ENCODE assay signal across 18 cellular contexts in genomic region chr5:62653864-62654575, GRCh38.
DNase-seq lines count a peak whose midpoint lies in the region; ATAC-seq, FAIRE-seq and TF ChIP-seq lines count a peak whose summit lies in the region.
"Had no signal": no experiment of that assay in that cellular context is flagged by ENCODE, and none has a peak within 500 bp of the region (broad histone marks: within the 10 kb centered on the region; RNA-seq: fewer than 3 reads in every experiment).

No MANE protein-coding gene starts in this region.

- 0 out of 2 replicates have a peak overlapping the region, but pooled peaks have one; percentile 11 for H2AFZ ChIP-seq in Loucy (ENCODE audit: low read length)
- H2AFZ ChIP-seq: GM23248 had no signal

- H3K36me3 ChIP-seq in Loucy (ENCODE audit: insufficient read depth, low read length): no peaks in the 10 kb centered on the region
- no peaks in the 10 kb centered on the region for H3K36me3 ChIP-seq in upper lobe of right lung
- H3K36me3 ChIP-seq: MG63 had no signal

- H3K4me2 ChIP-seq in Loucy (ENCODE audit: low read depth, low read length, poor library complexity, severe bottlenecking): no peak overlapping the region

- H4K20me1 ChIP-seq in Loucy (ENCODE audit: insufficient read depth, low read length, poor library complexity, severe bottlenecking): no peaks in the 10 kb centered on the region

- H3K9me3 ChIP-seq in Loucy (ENCODE audit: insufficient read depth, low read depth, low read length): no peaks in the 10 kb centered on the region
- H3K9me3 ChIP-seq in upper lobe of right lung: no peaks in the 10 kb centered on the region

- POLR2A ChIA-PET in activated CD8-positive, alpha-beta T cell treated with anti-CD3 and anti-CD28 coated beads, Interleukin-2, amount 10 ng/mL, durations not matched to agents 7 days and 5 days (lab: Charles Lee): no interaction called here

- H3K27me3 ChIP-seq in Loucy (ENCODE audit: insufficient read depth, low read length, poor library complexity, severe bottlenecking) (no peaks in the 10 kb centered on the region), upper lobe of right lung (no peaks in the 10 kb centered on the region)
- H3K27me3 ChIP-seq: MG63 had no signal

- intact Hi-C loops in upper lobe of right lung (cut with DNase I): no loop called here

- TF ChIP-seq CTCF in Loucy (conservative IDR thresholded peaks at IDR 0.05; ENCODE audit: low read length) (no peak), upper lobe of right lung (IDR thresholded peaks at IDR 0.05) (no peak)

- no peaks in the 10 kb centered on the region for H3K79me2 ChIP-seq in Loucy (ENCODE audit: insufficient read depth, low read length)

- no peak overlapping the region for H3K4me3 Mint-ChIP-seq in activated CD8-positive, alpha-beta T cell treated with anti-CD3 and anti-CD28 coated beads, Interleukin-2, amount 10 ng/mL, durations not matched to agents 7 days and 5 days
- no peak overlapping the region for H3K4me3 Mint-ChIP-seq in memory B cell

- no peak overlapping the region for H3K27ac ChIP-seq in upper lobe of right lung
- H3K27ac ChIP-seq: GM23248, SK-N-MC had no signal

- no peaks in the 10 kb centered on the region for H3K9me2 ChIP-seq in Loucy (replicated peaks; ENCODE audit: low read depth, low read length)

- ATAC-seq in activated CD8-positive, alpha-beta T cell treated with anti-CD3 and anti-CD28 coated beads, Interleukin-2, amount 10 ng/mL, durations not matched to agents 7 days and 5 days: no peak
- no peak for ATAC-seq in memory B cell (ENCODE audit: low read depth)
- ATAC-seq in upper lobe of right lung: no peak
- ATAC-seq: PC-3 had no signal

- H3K36me3 Mint-ChIP-seq in activated CD8-positive, alpha-beta T cell treated with anti-CD3 and anti-CD28 coated beads, Interleukin-2, amount 10 ng/mL, durations not matched to agents 7 days and 5 days (ENCODE audit: low read depth): no peaks in the 10 kb centered on the region
- peaks cover 4% of the 10 kb centered on the region for H3K36me3 Mint-ChIP-seq in memory B cell

- H3K27ac Mint-ChIP-seq in activated CD8-positive, alpha-beta T cell treated with anti-CD3 and anti-CD28 coated beads, Interleukin-2, amount 10 ng/mL, durations not matched to agents 7 days and 5 days: peak overlapping the region; percentile 1
- peak overlapping the region; percentile 0 for H3K27ac Mint-ChIP-seq in memory B cell

- no peaks in the 10 kb centered on the region for H3F3A ChIP-seq in Loucy (ENCODE audit: low read depth)

- H3K4me3 ChIP-seq in Loucy (ENCODE audit: low read length, poor library complexity, severe bottlenecking): no peak overlapping the region
- H3K4me3 ChIP-seq in upper lobe of right lung: no peak overlapping the region
- H3K4me3 ChIP-seq: GM23248, MG63, SK-N-MC had no signal

- H3K4me1 ChIP-seq in Loucy (ENCODE audit: insufficient read depth, low read length, poor library complexity, severe bottlenecking): peaks cover 24% of the 10 kb centered on the region
- H3K4me1 ChIP-seq in upper lobe of right lung: no peaks in the 10 kb centered on the region

- H3K9me3 Mint-ChIP-seq in activated CD8-positive, alpha-beta T cell treated with anti-CD3 and anti-CD28 coated beads, Interleukin-2, amount 10 ng/mL, durations not matched to agents 7 days and 5 days (ENCODE audit: insufficient read depth): peaks cover 4% of the 10 kb centered on the region
- no peaks in the 10 kb centered on the region for H3K9me3 Mint-ChIP-seq in memory B cell

- peaks cover 9% of the 10 kb centered on the region for H3K4me1 Mint-ChIP-seq in activated CD8-positive, alpha-beta T cell treated with anti-CD3 and anti-CD28 coated beads, Interleukin-2, amount 10 ng/mL, durations not matched to agents 7 days and 5 days (ENCODE audit: low read depth)
- H3K4me1 Mint-ChIP-seq in memory B cell: peaks cover 2% of the 10 kb centered on the region

- H3K27me3 Mint-ChIP-seq in activated CD8-positive, alpha-beta T cell treated with anti-CD3 and anti-CD28 coated beads, Interleukin-2, amount 10 ng/mL, durations not matched to agents 7 days and 5 days (ENCODE audit: low read depth): peaks cover 3% of the 10 kb centered on the region
- peaks cover 4% of the 10 kb centered on the region for H3K27me3 Mint-ChIP-seq in memory B cell

- no peak for FAIRE-seq in RCC 7860 (lab: Jason Lieb, UNC)
- FAIRE-seq: HTR-8/SVneo had no signal

- CTCF ChIA-PET in activated CD8-positive, alpha-beta T cell treated with anti-CD3 and anti-CD28 coated beads, Interleukin-2, amount 10 ng/mL, durations not matched to agents 7 days and 5 days (lab: Charles Lee): no interaction called here

- H3K9ac ChIP-seq in Loucy (ENCODE audit: low read depth, low read length, poor library complexity, severe bottlenecking): no peak overlapping the region
- H3K9ac ChIP-seq: GM23248 had no signal

- peak; percentile 39 for DNase-seq in SKM-1 treated with dmso at 0.1 percent for 144 hours (lab: John Stamatoyannopoulos, UW; ENCODE audit: unreplicated experiment)
- DNase-seq in SKM-1 (lab: John Stamatoyannopoulos, UW; ENCODE audit: unreplicated experiment): no peak
- DNase-seq in activated CD8-positive, alpha-beta T cell treated with anti-CD3 and anti-CD28 coated beads, Interleukin-2, amount 10 ng/mL, durations not matched to agents 7 days and 5 days: no peak
- no peak for DNase-seq in memory B cell (ENCODE audit: low spot score in 2 of 2)
- DNase-seq in T-helper 1 cell: no peak
- no peak for DNase-seq in RCC 7860 (ENCODE audit: low spot score)
- no peak for DNase-seq in upper lobe of right lung
- DNase-seq: DMS79 treated with DMSO at 0.1 percent for 48 hours, GF-D8, GM23248, MG63, NCI-H1417, NCI-H2029, NCI-H510A, PC-3 had no signal
